Comparison of ENCODE assay signal across 29 cellular contexts in genomic region chr22:35775339-35775738, GRCh38. TPM values are rescaled to one million over a fixed set of nuclear protein-coding genes. Genes with fewer than 3 reads are reported as not detected.
"Had no signal": no experiment of that assay in that cellular context is flagged by ENCODE, and none has a peak within 500 bp of the region (broad histone marks: within the 10 kb centered on the region; RNA-seq: fewer than 3 reads in every experiment).

No MANE protein-coding gene starts in this region.

- H3K36me3 ChIP-seq: pancreas, suprapubic skin, transverse colon, uterus had no signal

- DNase-seq: effector memory CD4-positive, alpha-beta T cell; erythroblast; esophagus squamous epithelium; foreskin melanocyte; head of caudate nucleus; left ventricle myocardium superior; lower lobe of right lung; mucosa of descending colon; naive B cell; occipital lobe; pancreas; stimulated activated CD4-positive, alpha-beta T cell treated with anti-CD3 and anti-CD28 coated beads, Interleukin-12 subunit alpha, Interleukin-12 subunit beta, amount 100 ng/mL, for 4 hours; stimulated activated CD4-positive, alpha-beta T cell treated with anti-CD3 and anti-CD28 coated beads, Interleukin-1b, Interleukin-23, amount 100 ng/mL, for 48 hours; stimulated activated CD4-positive, alpha-beta T cell treated with anti-CD3 and anti-CD28 coated beads, Interleukin-4, amount 100 ng/mL, for 1 hour; stimulated activated CD8-positive, alpha-beta memory T cell treated with anti-CD3 and anti-CD28 coated beads, Interleukin-4, amount 100 ng/mL, for 48 hours; stimulated activated naive CD4-positive, alpha-beta T cell; stimulated activated naive CD8-positive, alpha-beta T cell treated with anti-CD3 and anti-CD28 coated beads, Interleukin-15, amount 100 ng/mL, for 72 hours; transverse colon; upper lobe of right lung; uterus had no signal

- H3K9me3 ChIP-seq: esophagus squamous epithelium, lower lobe of right lung, mucosa of descending colon, pancreas, right atrium auricular region, suprapubic skin, transverse colon, upper lobe of right lung, uterus had no signal

- H3K27me3 Mint-ChIP-seq: dendritic cell treated with granulocyte-macrophage colony-stimulating factor and Interleukin-4, amounts not matched to agents 40 ng/mL and 50 ng/mL, for 4 days; stimulated activated naive CD8-positive, alpha-beta T cell treated with anti-CD3 and anti-CD28 coated beads, Interleukin-15, amount 100 ng/mL, for 72 hours had no signal

- H3K27ac ChIP-seq: esophagus squamous epithelium, lower lobe of right lung, pancreas, right atrium auricular region, suprapubic skin, transverse colon, upper lobe of right lung had no signal

- H3K9me3 Mint-ChIP-seq: dendritic cell treated with granulocyte-macrophage colony-stimulating factor and Interleukin-4, amounts not matched to agents 40 ng/mL and 50 ng/mL, for 4 days; naive B cell; nephron; stimulated activated naive CD8-positive, alpha-beta T cell treated with anti-CD3 and anti-CD28 coated beads, Interleukin-15, amount 100 ng/mL, for 72 hours had no signal

- H3K4me3 Mint-ChIP-seq: dendritic cell treated with granulocyte-macrophage colony-stimulating factor and Interleukin-4, amounts not matched to agents 40 ng/mL and 50 ng/mL, for 4 days; naive B cell; nephron; stimulated activated naive CD8-positive, alpha-beta T cell treated with anti-CD3 and anti-CD28 coated beads, Interleukin-15, amount 100 ng/mL, for 72 hours had no signal

- H3K27ac Mint-ChIP-seq: dendritic cell treated with granulocyte-macrophage colony-stimulating factor and Interleukin-4, amounts not matched to agents 40 ng/mL and 50 ng/mL, for 4 days; naive B cell; nephron; stimulated activated naive CD8-positive, alpha-beta T cell treated with anti-CD3 and anti-CD28 coated beads, Interleukin-15, amount 100 ng/mL, for 72 hours had no signal

- H3K4me1 ChIP-seq: esophagus squamous epithelium, lower lobe of right lung, suprapubic skin, upper lobe of right lung had no signal

- H3K4me3 ChIP-seq: esophagus squamous epithelium, lower lobe of right lung, mucosa of descending colon, pancreas, right atrium auricular region, smooth muscle cell, suprapubic skin, transverse colon, upper lobe of right lung, uterus had no signal

- H3K27me3 ChIP-seq: esophagus squamous epithelium, pancreas, right atrium auricular region, suprapubic skin, transverse colon, upper lobe of right lung, uterus had no signal

- H3K4me1 Mint-ChIP-seq: naive B cell; stimulated activated naive CD8-positive, alpha-beta T cell treated with anti-CD3 and anti-CD28 coated beads, Interleukin-15, amount 100 ng/mL, for 72 hours had no signal

- H3K36me3 Mint-ChIP-seq: naive B cell had no signal

- ATAC-seq: left ventricle myocardium superior; lower lobe of right lung; mucosa of descending colon; pancreas; sciatic nerve; stimulated activated naive CD8-positive, alpha-beta T cell treated with anti-CD3 and anti-CD28 coated beads, Interleukin-15, amount 100 ng/mL, for 72 hours; upper lobe of right lung had no signal

RNA-seq across cellular contexts. Expression of gene APOL5, which starts 57.7 kb away (rescaled TPM):
- total RNA-seq: cerebellum, esophagus squamous epithelium, glomerular endothelial cell, left ventricle myocardium superior, lower lobe of right lung, mucosa of descending colon, occipital lobe, pancreas, posterior vena cava, sciatic nerve, smooth muscle cell, transverse colon, upper lobe of right lung, uterus had no signal
